ENCODE assay signal across 23 cellular contexts in genomic region chr6:71351190-71351589, GRCh38.
DNase-seq lines count a peak whose midpoint lies in the region; ATAC-seq and TF ChIP-seq lines count a peak whose summit lies in the region.
"Had no signal": no experiment of that assay in that cellular context is flagged by ENCODE, and none has a peak within 500 bp of the region (broad histone marks: within the 10 kb centered on the region; RNA-seq: fewer than 3 reads in every experiment).

No MANE protein-coding gene starts in this region.

- H3K4me1 Mint-ChIP-seq in IgD-negative memory B cell (peaks cover 4 to 8% (median 5%) of the 10 kb centered on the region in 3 donors), progenitor cell of endocrine pancreas (ENCODE audit: low read depth) (no peaks in the 10 kb centered on the region)
- H3K4me1 Mint-ChIP-seq: WTC11 had no signal

- peak; percentile 34 for DNase-seq in BJ (ENCODE audit: low read depth)
- DNase-seq in foreskin fibroblast = peak; percentile 45 to 73
- DNase-seq in mucosa of gallbladder (ENCODE audit: low spot score) = no peak
- no peak for DNase-seq in progenitor cell of endocrine pancreas (ENCODE audit: low spot score, unreplicated experiment)
- DNase-seq in NK-92 (lab: John Stamatoyannopoulos, UW; ENCODE audit: unreplicated experiment) = no peak
- DNase-seq: activated CD8-positive, alpha-beta T cell treated with anti-CD3 and anti-CD28 coated beads for 36 hours; activated T-cell treated with anti-CD3 and anti-CD28 coated beads, Interleukin-2, amount 50 U/mL, for 4 hours; AML-193; COR-L47; islet precursor cell; midbrain; NCI-H1417; NCI-H69; OCI-M1; stimulated activated naive CD4-positive, alpha-beta T cell treated with Interleukin-2 at 50 U/mL for 16 hours; T-helper 2 cell had no signal

- H3K36me3 Mint-ChIP-seq in IgD-negative memory B cell (no peaks in the 10 kb centered on the region), progenitor cell of endocrine pancreas (ENCODE audit: insufficient read depth) (no peaks in the 10 kb centered on the region)
- H3K36me3 Mint-ChIP-seq: activated naive CD4-positive, alpha-beta T cell treated with anti-CD3 and anti-CD28 coated beads, Interleukin-2, amount 50 U/mL, for 72 hours had no signal

- no peak for ATAC-seq in HG03439 (IDR thresholded peaks at IDR 0.05; ENCODE audit: unreplicated experiment)
- ATAC-seq: activated CD8-positive, alpha-beta T cell treated with anti-CD3 and anti-CD28 coated beads for 36 hours; activated naive CD4-positive, alpha-beta T cell treated with anti-CD3 and anti-CD28 coated beads, Interleukin-2, amount 50 U/mL, for 72 hours; activated T-cell treated with anti-CD3 and anti-CD28 coated beads, Interleukin-2, amount 50 U/mL, for 4 hours; WTC11 had no signal

- H3K27ac Mint-ChIP-seq in IgD-negative memory B cell (peak overlapping the region in 2 of 3 donors; percentile 3 to 28), progenitor cell of endocrine pancreas (no peak overlapping the region)
- H3K27ac Mint-ChIP-seq: activated CD8-positive, alpha-beta T cell treated with anti-CD3 and anti-CD28 coated beads for 36 hours; activated naive CD4-positive, alpha-beta T cell treated with anti-CD3 and anti-CD28 coated beads, Interleukin-2, amount 50 U/mL, for 72 hours; dendritic cell treated with granulocyte-macrophage colony-stimulating factor and Interleukin-4, amounts not matched to agents 40 ng/mL and 50 ng/mL, for 4 days; WTC11 had no signal

- POLR2A ChIA-PET in BJ (lab: Charles Lee) = no interaction called here

- H3K4me1 ChIP-seq in stomach smooth muscle (ENCODE audit: control insufficient read depth, insufficient read depth, low read length) = peaks cover 17% of the 10 kb centered on the region

- peak overlapping the region; percentile 56 for H3K27ac ChIP-seq in stomach smooth muscle (ENCODE audit: low read length)
- H3K27ac ChIP-seq: neutrophil had no signal

- CTCF ChIA-PET in BJ (lab: Yijun Ruan, JAX) = interaction anchor here (0.9 to 2.0 kb wide), 5 partner anchors 11 to 159 kb away, joined by 3 to 13 read pairs (median 3); no protein-coding TSS in a partner anchor

- no peak for TF ChIP-seq CTCF in BJ (IDR thresholded peaks at IDR 0.05; ENCODE audit: insufficient read depth, low read depth, low read length)
- TF ChIP-seq CTCF in foreskin fibroblast (IDR thresholded peaks at IDR 0.05; ENCODE audit: low read depth, low read length) = no peak
- no peak for TF ChIP-seq CTCF in progenitor cell of endocrine pancreas (IDR thresholded peaks at IDR 0.05; ENCODE audit: unreplicated experiment)

- H3K9ac ChIP-seq in stomach smooth muscle (ENCODE audit: low read length in 2 of 2) = no peak overlapping the region

- H3K27me3 Mint-ChIP-seq in IgD-negative memory B cell = peaks cover 4% of the 10 kb centered on the region
- H3K27me3 Mint-ChIP-seq in progenitor cell of endocrine pancreas = no peaks in the 10 kb centered on the region
- H3K27me3 Mint-ChIP-seq: dendritic cell treated with granulocyte-macrophage colony-stimulating factor and Interleukin-4, amounts not matched to agents 40 ng/mL and 50 ng/mL, for 4 days had no signal

- H3K27me3 ChIP-seq in BJ (ENCODE audit: control insufficient read depth, insufficient read depth, low read length) = no peaks in the 10 kb centered on the region
- H3K27me3 ChIP-seq in stomach smooth muscle (ENCODE audit: control insufficient read depth in 1 of 2, insufficient read depth in 2 of 2, low read length in 2 of 2) = no peaks in the 10 kb centered on the region
- H3K27me3 ChIP-seq: neutrophil had no signal

- H3K4me3 Mint-ChIP-seq in IgD-negative memory B cell (no peak overlapping the region), progenitor cell of endocrine pancreas (ENCODE audit: low read depth) (no peak overlapping the region)
- H3K4me3 Mint-ChIP-seq: activated CD8-positive, alpha-beta T cell treated with anti-CD3 and anti-CD28 coated beads for 36 hours; activated T-cell treated with anti-CD3 and anti-CD28 coated beads, Interleukin-2, amount 50 U/mL, for 4 hours; dendritic cell treated with granulocyte-macrophage colony-stimulating factor and Interleukin-4, amounts not matched to agents 40 ng/mL and 50 ng/mL, for 4 days; WTC11 had no signal

- H3K4me3 ChIP-seq in BJ (ENCODE audit: low read depth, low read length) (no peak overlapping the region), foreskin fibroblast (ENCODE audit: low read depth in 1 of 2, low read length in 2 of 2) (no peak overlapping the region), stomach smooth muscle (ENCODE audit: low read length in 2 of 2) (no peak overlapping the region)

- peaks cover 0 to 3% (median 0%) of the 10 kb centered on the region in 3 donors for H3K9me3 Mint-ChIP-seq in IgD-negative memory B cell
- H3K9me3 Mint-ChIP-seq in progenitor cell of endocrine pancreas (ENCODE audit: low read depth) = peaks cover 9% of the 10 kb centered on the region
- H3K9me3 Mint-ChIP-seq: activated CD8-positive, alpha-beta T cell treated with anti-CD3 and anti-CD28 coated beads for 36 hours; activated naive CD4-positive, alpha-beta T cell treated with anti-CD3 and anti-CD28 coated beads, Interleukin-2, amount 50 U/mL, for 72 hours; activated T-cell treated with anti-CD3 and anti-CD28 coated beads, Interleukin-2, amount 50 U/mL, for 4 hours; dendritic cell treated with granulocyte-macrophage colony-stimulating factor and Interleukin-4, amounts not matched to agents 40 ng/mL and 50 ng/mL, for 4 days had no signal

- no peaks in the 10 kb centered on the region for H3K36me3 ChIP-seq in BJ (ENCODE audit: control insufficient read depth, insufficient read depth, low read length)
- no peaks in the 10 kb centered on the region for H3K36me3 ChIP-seq in stomach smooth muscle (ENCODE audit: control insufficient read depth in 2 of 2, insufficient read depth in 2 of 2, low read length in 2 of 2)
- H3K36me3 ChIP-seq: neutrophil had no signal

- no peaks in the 10 kb centered on the region for H3K9me3 ChIP-seq in stomach smooth muscle (ENCODE audit: control insufficient read depth in 2 of 2, low read length in 2 of 2)
- H3K9me3 ChIP-seq: neutrophil had no signal

Comparison
In these comparisons a context has a peak if more than half of its experiments do, and no peak if none do; other contexts are left out.
1. DNase-seq: peak in BJ (single experiment) and foreskin fibroblast (2 of 2); none in mucosa of gallbladder (single experiment), progenitor cell of endocrine pancreas (single experiment) and NK-92 (single experiment).